Comparison of ENCODE assay signal across 16 cellular contexts in the genomic region with DNA sequence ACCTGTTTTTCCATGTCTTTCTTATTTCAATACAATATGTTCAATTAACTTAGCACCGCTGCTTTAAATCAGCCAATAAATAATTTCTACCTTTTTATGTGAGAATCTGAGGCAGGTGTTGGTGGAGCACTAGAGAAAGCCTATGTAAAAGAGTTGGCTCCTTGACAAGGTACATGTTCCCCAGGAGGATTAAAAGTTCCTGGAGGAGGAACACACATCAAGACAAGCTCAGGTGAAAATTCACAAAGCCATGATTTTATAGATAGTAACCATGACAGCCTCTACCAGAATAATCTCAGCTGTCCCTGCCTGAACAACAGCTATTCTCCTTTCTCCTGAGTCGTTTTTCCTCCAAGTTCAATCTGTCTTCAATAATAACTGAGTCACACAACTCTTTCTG. TPM values are rescaled to one million over a fixed set of nuclear protein-coding genes. Genes with fewer than 3 reads are reported as not detected.
DNase-seq lines count a peak whose midpoint lies in the region; TF ChIP-seq lines count a peak whose summit lies in the region.
"Had no signal": no experiment of that assay in that cellular context is flagged by ENCODE, and none has a peak within 500 bp of the region (broad histone marks: within the 10 kb centered on the region; RNA-seq: fewer than 3 reads in every experiment).

No MANE protein-coding gene starts in this region.

- TF ChIP-seq CTCF in osteocyte (IDR thresholded peaks at IDR 0.05) = no peak

- H3K27me3 Mint-ChIP-seq in activated T-cell treated with anti-CD3 and anti-CD28 coated beads, Interleukin-2, amount 50 U/mL, for 24 hours = no peaks in the 10 kb centered on the region
- H3K27me3 Mint-ChIP-seq in osteocyte (ENCODE audit: unreplicated experiment) = no peaks in the 10 kb centered on the region

- no peaks in the 10 kb centered on the region for H3K9me3 Mint-ChIP-seq in activated T-cell treated with anti-CD3 and anti-CD28 coated beads, Interleukin-2, amount 50 U/mL, for 24 hours
- no peaks in the 10 kb centered on the region for H3K9me3 Mint-ChIP-seq in osteocyte (ENCODE audit: unreplicated experiment)

- H3K4me1 Mint-ChIP-seq in activated T-cell treated with anti-CD3 and anti-CD28 coated beads, Interleukin-2, amount 50 U/mL, for 24 hours (ENCODE audit: low read depth) = peaks cover 73% of the 10 kb centered on the region
- H3K4me1 Mint-ChIP-seq in osteocyte (ENCODE audit: unreplicated experiment) = peaks cover 45% of the 10 kb centered on the region

- H3K36me3 Mint-ChIP-seq in activated T-cell treated with anti-CD3 and anti-CD28 coated beads, Interleukin-2, amount 50 U/mL, for 24 hours (ENCODE audit: low read depth) = peaks cover 75% of the 10 kb centered on the region
- no peaks in the 10 kb centered on the region for H3K36me3 Mint-ChIP-seq in osteocyte (ENCODE audit: unreplicated experiment)

- DNase-seq in DMS79 treated with DMSO at 0.1 percent for 48 hours (lab: John Stamatoyannopoulos, UW) (peak; percentile 15), DMS79 (lab: John Stamatoyannopoulos, UW) (no peak), NCI-H1105 treated with DMSO at 0.1 percent for 48 hours (lab: John Stamatoyannopoulos, UW) (peak; percentile 19), osteocyte (ENCODE audit: extremely low spot score, unreplicated experiment) (no peak), NCI-H446 (lab: John Stamatoyannopoulos, UW) (no peak), NCI-H345 treated with DMSO at 0.1 percent for 48 hours (lab: John Stamatoyannopoulos, UW; ENCODE audit: unreplicated experiment) (no peak)
- DNase-seq in activated T-cell treated with anti-CD3 and anti-CD28 coated beads, Interleukin-2, amount 50 U/mL, for 24 hours = no peak
- no peak for DNase-seq in activated T-cell treated with anti-CD3 and anti-CD28 coated beads, Interleukin-2, amount 50 U/mL, for 1 hour
- DNase-seq: COR-L47, DMS153, KG1, NCI-H1092 treated with DMSO at 0.1 percent for 48 hours, NCI-H187, NCI-H524 treated with DMSO at 0.1 percent for 48 hours had no signal

- no peak overlapping the region for H3K4me3 Mint-ChIP-seq in activated T-cell treated with anti-CD3 and anti-CD28 coated beads, Interleukin-2, amount 50 U/mL, for 24 hours
- H3K4me3 Mint-ChIP-seq in osteocyte (ENCODE audit: unreplicated experiment) = no peak overlapping the region

- H3K27ac Mint-ChIP-seq in activated T-cell treated with anti-CD3 and anti-CD28 coated beads, Interleukin-2, amount 50 U/mL, for 24 hours = peak overlapping the region; percentile 94
- peak overlapping the region; percentile 45 for H3K27ac Mint-ChIP-seq in osteocyte (ENCODE audit: unreplicated experiment)

RNA-seq across cellular contexts. Expression of gene ZBED2, which starts 3.4 kb away (rescaled TPM):
- not detected in 2 replicates for total RNA-seq in osteocyte
- total RNA-seq: OCI-LY7, RPMI7951 had no signal

RNA-seq across cellular contexts. Expression of gene CD96, which starts 56.6 kb away (rescaled TPM):
- total RNA-seq in osteocyte = not detected in 2 replicates
- total RNA-seq: OCI-LY7 had no signal

Comparison
In these comparisons a context has a peak if more than half of its experiments do, and no peak if none do; other contexts are left out.
1. DNase-seq: peak in DMS79 treated with DMSO at 0.1 percent for 48 hours (single experiment) and NCI-H1105 treated with DMSO at 0.1 percent for 48 hours (single experiment); none in DMS79 (single experiment), activated T-cell treated with anti-CD3 and anti-CD28 coated beads, Interleukin-2, amount 50 U/mL, for 24 hours (single experiment), activated T-cell treated with anti-CD3 and anti-CD28 coated beads, Interleukin-2, amount 50 U/mL, for 1 hour (single experiment), osteocyte (single experiment), NCI-H446 (0 of 2) and NCI-H345 treated with DMSO at 0.1 percent for 48 hours (single experiment).